Comparison of ENCODE assay signal across 22 cellular contexts in genomic region chr1:29254346-29254745, GRCh38.
"Had no signal": no experiment of that assay in that cellular context is flagged by ENCODE, and none has a peak within 500 bp of the region (broad histone marks: within the 10 kb centered on the region; RNA-seq: fewer than 3 reads in every experiment).

No MANE protein-coding gene starts in this region.

- H3K27me3 ChIP-seq: breast epithelium, ovary, tibial nerve, vagina had no signal

- H3K4me1 ChIP-seq: breast epithelium had no signal

- H3K9me3 ChIP-seq: breast epithelium, left lung, ovary, tibial nerve, vagina had no signal

- DNase-seq: activated B cell treated with CpG ODN at 0.5 μM for 24 hours; activated CD4-positive, alpha-beta T cell treated with anti-CD3 and anti-CD28 coated beads, Interleukin-2, amount 10 ng/mL, durations not matched to agents 7 days and 5 days; activated CD8-positive, alpha-beta memory T cell treated with anti-CD3 and anti-CD28 coated beads for 24 hours; activated gamma-delta T cell treated with Interleukin-2 at 50 U/mL for 16 hours; activated naive CD8-positive, alpha-beta T cell treated with anti-CD3 and anti-CD28 coated beads for 36 hours; dermis blood vessel endothelial cell; effector memory CD8-positive, alpha-beta T cell; erythroblast; kidney; left lung; nephron progenitor cell; ovary; stimulated activated CD4-positive, alpha-beta T cell treated with anti-CD3 and anti-CD28 coated beads, Interleukin-15, amount 100 ng/mL, for 24 hours; stimulated activated CD4-positive, alpha-beta T cell treated with anti-CD3 and anti-CD28 coated beads, Interleukin-4, amount 100 ng/mL, for 1 hour; stimulated activated naive CD4-positive, alpha-beta T cell; substantia nigra; T-helper 2 cell had no signal

- H3K27ac ChIP-seq: breast epithelium, left lung, ovary, skin epidermis, tibial nerve, vagina had no signal

- H3K36me3 Mint-ChIP-seq: activated naive CD8-positive, alpha-beta T cell treated with anti-CD3 and anti-CD28 coated beads for 36 hours; memory B cell had no signal

- H3K27ac Mint-ChIP-seq: activated B cell treated with CpG ODN at 0.5 μM for 24 hours; activated CD4-positive, alpha-beta T cell treated with anti-CD3 and anti-CD28 coated beads, Interleukin-2, amount 10 ng/mL, durations not matched to agents 7 days and 5 days; activated naive CD8-positive, alpha-beta T cell treated with anti-CD3 and anti-CD28 coated beads for 36 hours; effector memory CD8-positive, alpha-beta T cell; memory B cell; nephron progenitor cell had no signal

- H3K9me3 Mint-ChIP-seq: activated B cell treated with CpG ODN at 0.5 μM for 24 hours; activated CD4-positive, alpha-beta T cell treated with anti-CD3 and anti-CD28 coated beads, Interleukin-2, amount 10 ng/mL, durations not matched to agents 7 days and 5 days; activated naive CD8-positive, alpha-beta T cell treated with anti-CD3 and anti-CD28 coated beads for 36 hours; effector memory CD8-positive, alpha-beta T cell; memory B cell; nephron progenitor cell had no signal

- H3K4me3 Mint-ChIP-seq: activated B cell treated with CpG ODN at 0.5 μM for 24 hours; activated CD4-positive, alpha-beta T cell treated with anti-CD3 and anti-CD28 coated beads, Interleukin-2, amount 10 ng/mL, durations not matched to agents 7 days and 5 days; activated naive CD8-positive, alpha-beta T cell treated with anti-CD3 and anti-CD28 coated beads for 36 hours; effector memory CD8-positive, alpha-beta T cell; memory B cell; nephron progenitor cell had no signal

- H3K4me1 Mint-ChIP-seq: activated B cell treated with CpG ODN at 0.5 μM for 24 hours; activated CD4-positive, alpha-beta T cell treated with anti-CD3 and anti-CD28 coated beads, Interleukin-2, amount 10 ng/mL, durations not matched to agents 7 days and 5 days; activated naive CD8-positive, alpha-beta T cell treated with anti-CD3 and anti-CD28 coated beads for 36 hours; memory B cell had no signal

- H3K4me3 ChIP-seq: breast epithelium, left lung, ovary, skin epidermis, tibial nerve, vagina had no signal

- H3K36me3 ChIP-seq: breast epithelium, left lung, ovary, tibial nerve, vagina had no signal

- ATAC-seq: effector memory CD8-positive, alpha-beta T cell; left lung had no signal
